Comparison of ENCODE assay signal across 9 cellular contexts in the genomic region with DNA sequence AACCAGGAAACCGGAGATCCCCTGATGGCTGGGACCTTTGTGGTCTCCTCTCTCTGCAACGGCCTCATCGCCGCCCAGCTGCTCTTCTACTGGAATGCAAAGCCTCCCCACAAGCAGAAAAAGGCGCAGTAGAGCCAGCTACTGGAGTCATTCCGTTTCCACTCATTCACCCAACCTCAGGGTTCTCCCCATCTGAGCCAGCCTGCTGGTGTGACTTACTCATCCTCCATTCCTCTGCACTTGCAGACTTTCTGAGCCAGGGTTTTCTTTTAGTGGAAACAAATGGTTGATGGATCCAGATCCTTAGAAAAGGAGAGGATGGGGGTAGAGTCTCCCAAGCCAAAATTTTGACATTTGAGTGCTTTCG. TPM values are rescaled to one million over a fixed set of nuclear protein-coding genes. Genes with fewer than 3 reads are reported as not detected.
DNase-seq lines count a peak whose midpoint lies in the region; ATAC-seq, FAIRE-seq and TF ChIP-seq lines count a peak whose summit lies in the region.
"Had no signal": no experiment of that assay in that cellular context is flagged by ENCODE, and none has a peak within 500 bp of the region (broad histone marks: within the 10 kb centered on the region; RNA-seq: fewer than 3 reads in every experiment).

No MANE protein-coding gene starts in this region.

- H3K4me1 ChIP-seq in naive thymus-derived CD4-positive, alpha-beta T cell (ENCODE audit: control insufficient read depth in 2 of 2, insufficient read depth in 2 of 2, low read length in 2 of 2), result peaks cover 17 to 24% of the 10 kb centered on the region in 2 donors

- peaks cover 0 to 45% (median 17%) of the 10 kb centered on the region in 3 experiments for H3K36me3 ChIP-seq in naive thymus-derived CD4-positive, alpha-beta T cell (ENCODE audit: control insufficient read depth in 2 of 3, insufficient read depth in 3 of 3, low read length in 3 of 3)

- no peak for TF ChIP-seq POLR2A in H54 (IDR thresholded peaks at IDR 0.05; ENCODE audit: low read depth, low read length)

- ATAC-seq in HG03025 (IDR thresholded peaks at IDR 0.05; ENCODE audit: low FRiP score, unreplicated experiment) (no peak), esophagus mucosa (no peak)
- no peak for ATAC-seq in naive thymus-derived CD4-positive, alpha-beta T cell

- H3K4me1 Mint-ChIP-seq in naive thymus-derived CD4-positive, alpha-beta T cell, result peaks cover 16 to 29% (median 23%) of the 10 kb centered on the region in 7 donors

- peak overlapping the region in 1 of 10 donors; percentile 17 for H3K4me3 Mint-ChIP-seq in naive thymus-derived CD4-positive, alpha-beta T cell

- H3K27ac Mint-ChIP-seq in naive thymus-derived CD4-positive, alpha-beta T cell, result peak overlapping the region in 2 of 9 donors; percentile 18 to 38

- DNase-seq in AG08396 (ENCODE audit: low spot score) (peak; percentile 94), H54 (ENCODE audit: insufficient read length, low spot score) (peak; percentile 64), amniotic stem cell (lab: John Stamatoyannopoulos, UW) (peak; percentile 92), kidney tubule cell (ENCODE audit: low spot score) (peak; percentile 59), cerebellum (ENCODE audit: low spot score) (no peak)
- DNase-seq in naive thymus-derived CD4-positive, alpha-beta T cell, result no peak
- DNase-seq: OCI-M1 had no signal

- no peaks in the 10 kb centered on the region for H3K27me3 Mint-ChIP-seq in naive thymus-derived CD4-positive, alpha-beta T cell

- intact Hi-C loops in naive thymus-derived CD4-positive, alpha-beta T cell (cut with micrococcal nuclease), result no loop called here

- FAIRE-seq in H54 (lab: Jason Lieb, UNC), result no peak

- POLR2A ChIA-PET in naive thymus-derived CD4-positive, alpha-beta T cell (lab: Charles Lee), result interaction anchor here (0.6 to 4.7 kb wide), 5 partner anchors 14 to 226 kb away, joined by 3 to 34 read pairs (median 3); a partner anchor contains a TSS

- H3K27ac ChIP-seq in naive thymus-derived CD4-positive, alpha-beta T cell (ENCODE audit: low read depth, low read length), result no peak overlapping the region

- peaks cover 0 to 19% (median 3%) of the 10 kb centered on the region in 5 donors for H3K36me3 Mint-ChIP-seq in naive thymus-derived CD4-positive, alpha-beta T cell

- H3K27me3 ChIP-seq in naive thymus-derived CD4-positive, alpha-beta T cell (ENCODE audit: control insufficient read depth in 2 of 2, insufficient read depth in 2 of 2, low read length in 2 of 2), result no peaks in the 10 kb centered on the region

- no peaks in the 10 kb centered on the region for H3K9me3 ChIP-seq in naive thymus-derived CD4-positive, alpha-beta T cell (ENCODE audit: control insufficient read depth in 2 of 3, low read length in 3 of 3)

- H3K9me3 Mint-ChIP-seq in naive thymus-derived CD4-positive, alpha-beta T cell, result no peaks in the 10 kb centered on the region

- no peak overlapping the region for H3K4me3 ChIP-seq in naive thymus-derived CD4-positive, alpha-beta T cell (ENCODE audit: low read length)

- CTCF ChIA-PET in naive thymus-derived CD4-positive, alpha-beta T cell (lab: Charles Lee), result interaction anchor here (1.1 to 1.4 kb wide), 2 partner anchors 13 to 64 kb away, joined by 4 to 6 read pairs; no protein-coding TSS in a partner anchor

RNA-seq across cellular contexts. Expression of a gene that starts 2.5 kb away (rescaled TPM):
- total RNA-seq in esophagus mucosa (74.0 TPM), cerebellum (1.5 TPM)
- 1 to 10 TPM in 2 of 5 experiments, under 1 TPM in 3; 0.44 to 1.6 (median 0.56) TPM for total RNA-seq in naive thymus-derived CD4-positive, alpha-beta T cell
- not detected for polyA plus RNA-seq in naive thymus-derived CD4-positive, alpha-beta T cell

RNA-seq across cellular contexts. Expression of a gene that starts 3.8 kb away (rescaled TPM):
- total RNA-seq in esophagus mucosa, result 36.7 TPM
- total RNA-seq in cerebellum, result 37.6 TPM
- total RNA-seq in naive thymus-derived CD4-positive, alpha-beta T cell, result 10 to 100 TPM; 25.4 to 79.8 (median 31.4) TPM
- polyA plus RNA-seq in naive thymus-derived CD4-positive, alpha-beta T cell, result 10 to 100 TPM; 39.1 to 52.3 TPM

RNA-seq across cellular contexts. Expression of a gene that starts 8.0 kb away (rescaled TPM):
- total RNA-seq in esophagus mucosa (61.3 TPM), cerebellum (3.2 TPM)
- 100 to 1,000 TPM in 1 of 5 experiments, 10 to 100 TPM in 2, 1 to 10 TPM in 2; 6.8 to 176 (median 18.8) TPM for total RNA-seq in naive thymus-derived CD4-positive, alpha-beta T cell
- under 1 TPM; 0.12 to 0.21 TPM for polyA plus RNA-seq in naive thymus-derived CD4-positive, alpha-beta T cell

RNA-seq across cellular contexts. Expression of a gene that starts 25.7 kb away (rescaled TPM):
- 34.5 TPM for total RNA-seq in esophagus mucosa
- 44.9 TPM for total RNA-seq in cerebellum
- total RNA-seq in naive thymus-derived CD4-positive, alpha-beta T cell, result 10 to 100 TPM; 35.0 to 43.8 (median 40.8) TPM
- 10 to 100 TPM; 13.2 to 20.6 TPM for polyA plus RNA-seq in naive thymus-derived CD4-positive, alpha-beta T cell

RNA-seq across cellular contexts. Expression of a gene that starts 27.3 kb away (rescaled TPM):
- total RNA-seq in esophagus mucosa (17.0 TPM), cerebellum (30.0 TPM)
- 10 to 100 TPM; 24.6 to 46.9 (median 34.0) TPM for total RNA-seq in naive thymus-derived CD4-positive, alpha-beta T cell
- 10 to 100 TPM in 1 of 2 donors, 1 to 10 TPM in 1; 5.5 to 21.6 TPM for polyA plus RNA-seq in naive thymus-derived CD4-positive, alpha-beta T cell

Comparison
In these comparisons a context has a peak if more than half of its experiments do, and no peak if none do; other contexts are left out.
1. DNase-seq: peak in AG08396 (single experiment), H54 (single experiment), amniotic stem cell (single experiment) and kidney tubule cell (single experiment); none in cerebellum (single experiment) and naive thymus-derived CD4-positive, alpha-beta T cell (0 of 9).
2. RNA of a gene that starts 2.5 kb away (total RNA-seq): 74.0 TPM in esophagus mucosa (single experiment); 1.5 TPM in cerebellum (single experiment) and 0.44 to 1.6 TPM in naive thymus-derived CD4-positive, alpha-beta T cell; every median in the first group is over 10 times any median in the second.